23 cellular contexts compared by ENCODE assay signal in genomic region chr3:195870442-195870841, GRCh38. TPM values are rescaled to one million over a fixed set of nuclear protein-coding genes. Genes with fewer than 3 reads are reported as not detected.
DNase-seq lines count a peak whose midpoint lies in the region; ATAC-seq, FAIRE-seq and TF ChIP-seq lines count a peak whose summit lies in the region.
"Had no signal": no experiment of that assay in that cellular context is flagged by ENCODE, and none has a peak within 500 bp of the region (broad histone marks: within the 10 kb centered on the region; RNA-seq: fewer than 3 reads in every experiment).

No MANE protein-coding gene starts in this region.

- CTCF ChIA-PET in mammary epithelial cell (lab: Charles Lee; ENCODE audit: low non-redundant PET) = no interaction called here
- CTCF ChIA-PET in MCF 10A (lab: Yijun Ruan, JAX) = interaction anchor here (0.8 to 4.0 kb wide), 5 partner anchors 9 to 327 kb away, joined by 4 to 24 read pairs (median 5); no protein-coding TSS in a partner anchor

- no peak overlapping the region for H2AFZ ChIP-seq in mammary epithelial cell (ENCODE audit: low read depth, low read length)

- H3K36me3 ChIP-seq in mammary epithelial cell (ENCODE audit: insufficient read depth, low read length) (peaks cover 11% of the 10 kb centered on the region), SJCRH30 (peaks cover 12% of the 10 kb centered on the region)

- H3K4me1 ChIP-seq in mammary epithelial cell (ENCODE audit: insufficient read depth, low read length) (peaks cover 25% of the 10 kb centered on the region), SJCRH30 (no peaks in the 10 kb centered on the region)
- H3K4me1 ChIP-seq: body of pancreas, Peyer's patch had no signal

- no peaks in the 10 kb centered on the region for H3K4me1 Mint-ChIP-seq in MCF 10A (ENCODE audit: insufficient read depth, unreplicated experiment)
- H3K4me1 Mint-ChIP-seq: activated CD4-positive, alpha-beta memory T cell treated with anti-CD3 and anti-CD28 coated beads, Interleukin-2, amount 10 ng/mL, durations not matched to agents 7 days and 5 days; activated naive CD4-positive, alpha-beta T cell treated with anti-CD3 and anti-CD28 coated beads, Interleukin-2, amount 50 U/mL, for 24 hours had no signal

- H3K27ac ChIP-seq in mammary epithelial cell (ENCODE audit: insufficient read depth, low read depth, low read length) = peak overlapping the region; percentile 60
- H3K27ac ChIP-seq in SJCRH30 = peak overlapping the region; percentile 4; the same call in 1 of the 2 replicates
- H3K27ac ChIP-seq in caudate nucleus (ENCODE audit: low read depth, low read length) = no peak overlapping the region
- H3K27ac ChIP-seq: 22Rv1, body of pancreas, Peyer's patch had no signal

- H4K20me1 ChIP-seq in mammary epithelial cell (ENCODE audit: insufficient read depth, low read length) = no peaks in the 10 kb centered on the region

- H3K79me2 ChIP-seq in mammary epithelial cell (ENCODE audit: insufficient read depth, low read length) = peaks cover 29% of the 10 kb centered on the region

- no peaks in the 10 kb centered on the region for H3K9me3 ChIP-seq in mammary epithelial cell (replicated peaks; ENCODE audit: insufficient read depth, low read length)
- H3K9me3 ChIP-seq in SJCRH30 (replicated peaks) = no peaks in the 10 kb centered on the region
- H3K9me3 ChIP-seq: body of pancreas, Peyer's patch had no signal

- H3K9ac ChIP-seq in mammary epithelial cell (ENCODE audit: insufficient read depth, low read length) = no peak overlapping the region

- dilution Hi-C loops in mammary epithelial cell (cut with HindIII; ENCODE audit: low sequenced_read_pairs) = loop anchor here (5.0 kb wide), 1 partner anchor 52 kb away; no protein-coding TSS in a partner anchor

- no peaks in the 10 kb centered on the region for H3K27me3 Mint-ChIP-seq in MCF 10A (ENCODE audit: insufficient read depth, unreplicated experiment)
- H3K27me3 Mint-ChIP-seq: activated CD4-positive, alpha-beta memory T cell treated with anti-CD3 and anti-CD28 coated beads, Interleukin-2, amount 10 ng/mL, durations not matched to agents 7 days and 5 days; activated naive CD4-positive, alpha-beta T cell treated with anti-CD3 and anti-CD28 coated beads, Interleukin-2, amount 50 U/mL, for 24 hours; activated T-cell treated with anti-CD3 and anti-CD28 coated beads, Interleukin-2, amount 50 U/mL, for 24 hours; natural killer cell treated with Interleukin-12 subunit alpha and Interleukin-12 subunit beta and Interleukin-15 and Interleukin-18, amount 100 ng/mL, for 72 hours; progenitor cell of endocrine pancreas; stimulated activated memory B cell treated with anti-CD40 and anti-IgM and Interleukin-4, amounts not matched to agents 10 μg/mL and 1 μg/mL and 100 μg/mL, for 72 hours; type B pancreatic cell had no signal

- H3K4me2 ChIP-seq in mammary epithelial cell (ENCODE audit: insufficient read depth, low read depth, low read length) = peak overlapping the region; percentile 43

- H3K9me3 Mint-ChIP-seq in MCF 10A (ENCODE audit: unreplicated experiment) = no peaks in the 10 kb centered on the region
- H3K9me3 Mint-ChIP-seq: activated CD4-positive, alpha-beta memory T cell treated with anti-CD3 and anti-CD28 coated beads, Interleukin-2, amount 10 ng/mL, durations not matched to agents 7 days and 5 days; activated naive CD4-positive, alpha-beta T cell treated with anti-CD3 and anti-CD28 coated beads, Interleukin-2, amount 50 U/mL, for 24 hours; activated T-cell treated with anti-CD3 and anti-CD28 coated beads, Interleukin-2, amount 50 U/mL, for 24 hours; natural killer cell treated with Interleukin-12 subunit alpha and Interleukin-12 subunit beta and Interleukin-15 and Interleukin-18, amount 100 ng/mL, for 72 hours; stimulated activated memory B cell treated with anti-CD40 and anti-IgM and Interleukin-4, amounts not matched to agents 10 μg/mL and 1 μg/mL and 100 μg/mL, for 72 hours; type B pancreatic cell had no signal

- H3K36me3 Mint-ChIP-seq in MCF 10A (ENCODE audit: insufficient read depth, unreplicated experiment) = peaks cover 8% of the 10 kb centered on the region
- H3K36me3 Mint-ChIP-seq: activated naive CD4-positive, alpha-beta T cell treated with anti-CD3 and anti-CD28 coated beads, Interleukin-2, amount 50 U/mL, for 24 hours; natural killer cell treated with Interleukin-12 subunit alpha and Interleukin-12 subunit beta and Interleukin-15 and Interleukin-18, amount 100 ng/mL, for 72 hours; type B pancreatic cell had no signal

- DNase-seq in mammary epithelial cell (peak; percentile 67), MCF 10A (ENCODE audit: unreplicated experiment) (no peak), SJCRH30 (no peak), kidney glomerular epithelial cell (lab: John Stamatoyannopoulos, UW) (peak; percentile 31), urothelium cell line (ENCODE audit: low spot score) (peak; percentile 19), RKO (ENCODE audit: low spot score) (no peak), caudate nucleus (lab: John Stamatoyannopoulos, UW) (no peak)
- DNase-seq: activated CD4-positive, alpha-beta memory T cell treated with anti-CD3 and anti-CD28 coated beads, Interleukin-2, amount 10 ng/mL, durations not matched to agents 7 days and 5 days; activated T-cell treated with anti-CD3 and anti-CD28 coated beads, Interleukin-2, amount 50 U/mL, for 24 hours; body of pancreas; erythroblast; NCI-H1105; NCI-H774; Peyer's patch had no signal

- intact Hi-C loops in mammary epithelial cell (cut with micrococcal nuclease) (loop anchor here (2.0 kb wide), 2 partner anchors 24 to 44 kb away; no protein-coding TSS in a partner anchor), MCF 10A (cut with micrococcal nuclease) (no loop called here)

- H3K27ac Mint-ChIP-seq in MCF 10A (ENCODE audit: low read depth, unreplicated experiment) = no peak overlapping the region
- H3K27ac Mint-ChIP-seq: activated CD4-positive, alpha-beta memory T cell treated with anti-CD3 and anti-CD28 coated beads, Interleukin-2, amount 10 ng/mL, durations not matched to agents 7 days and 5 days; activated naive CD4-positive, alpha-beta T cell treated with anti-CD3 and anti-CD28 coated beads, Interleukin-2, amount 50 U/mL, for 24 hours; activated T-cell treated with anti-CD3 and anti-CD28 coated beads, Interleukin-2, amount 50 U/mL, for 24 hours; natural killer cell treated with Interleukin-12 subunit alpha and Interleukin-12 subunit beta and Interleukin-15 and Interleukin-18, amount 100 ng/mL, for 72 hours; progenitor cell of endocrine pancreas; stimulated activated memory B cell treated with anti-CD40 and anti-IgM and Interleukin-4, amounts not matched to agents 10 μg/mL and 1 μg/mL and 100 μg/mL, for 72 hours; type B pancreatic cell had no signal

- no TSS peak for BruUV-seq in mammary epithelial cell (replicated peaks; lab: Mats Ljungman, UMichigan)
- no TSS peak for BruUV-seq in MCF 10A (replicated peaks; lab: Mats Ljungman, UMichigan)

- no peak for FAIRE-seq in urothelium cell line (lab: Jason Lieb, UNC)
- FAIRE-seq: GM18507 had no signal

- in situ Hi-C loops in mammary epithelial cell (cut with MboI; ENCODE audit: low sequenced_read_pairs in 2 of 2) = no loop called here

- TF ChIP-seq CTCF in mammary epithelial cell (conservative IDR thresholded peaks at IDR 0.05 in 1 of 2, IDR thresholded peaks at IDR 0.05 in 1 of 2; ENCODE audit: extremely low read depth in 1 of 2, insufficient read depth in 1 of 2, low read depth in 1 of 2, low read length in 2 of 2) (no peak), MCF 10A (IDR thresholded peaks at IDR 0.05; ENCODE audit: unreplicated experiment) (no peak)

- WGBS in mammary epithelial cell (ENCODE audit: low coverage, missing lambda C conversion rate) = 93% methylated on average over 4 of the region's 7 CpGs

- H3K4me3 Mint-ChIP-seq in MCF 10A (ENCODE audit: unreplicated experiment) = no peak overlapping the region
- H3K4me3 Mint-ChIP-seq: activated CD4-positive, alpha-beta memory T cell treated with anti-CD3 and anti-CD28 coated beads, Interleukin-2, amount 10 ng/mL, durations not matched to agents 7 days and 5 days; activated naive CD4-positive, alpha-beta T cell treated with anti-CD3 and anti-CD28 coated beads, Interleukin-2, amount 50 U/mL, for 24 hours; activated T-cell treated with anti-CD3 and anti-CD28 coated beads, Interleukin-2, amount 50 U/mL, for 24 hours; natural killer cell treated with Interleukin-12 subunit alpha and Interleukin-12 subunit beta and Interleukin-15 and Interleukin-18, amount 100 ng/mL, for 72 hours; stimulated activated memory B cell treated with anti-CD40 and anti-IgM and Interleukin-4, amounts not matched to agents 10 μg/mL and 1 μg/mL and 100 μg/mL, for 72 hours; type B pancreatic cell had no signal

- no peak for ATAC-seq in GM19463 (IDR thresholded peaks at IDR 0.05; ENCODE audit: unreplicated experiment)
- ATAC-seq: body of pancreas; natural killer cell treated with Interleukin-12 subunit alpha and Interleukin-12 subunit beta and Interleukin-15 and Interleukin-18, amount 100 ng/mL, for 72 hours; stimulated activated memory B cell treated with anti-CD40 and anti-IgM and Interleukin-4, amounts not matched to agents 10 μg/mL and 1 μg/mL and 100 μg/mL, for 72 hours had no signal

- POLR2A ChIA-PET in MCF 10A (lab: Yijun Ruan, JAX) = interaction anchor here (1.3 kb wide), 1 partner anchor 41 kb away, joined by 5 read pairs; no protein-coding TSS in a partner anchor

- H3K4me3 ChIP-seq in mammary epithelial cell (replicated peaks in 1 of 3; ENCODE audit: insufficient read depth in 1 of 3, low read depth in 2 of 3, low read length in 3 of 3) (no peak overlapping the region), SJCRH30 (no peak overlapping the region)
- H3K4me3 ChIP-seq: body of pancreas, Peyer's patch had no signal

- H3K27me3 ChIP-seq in mammary epithelial cell (ENCODE audit: insufficient read depth, low read length) = no peaks in the 10 kb centered on the region
- H3K27me3 ChIP-seq in SJCRH30 = no peaks in the 10 kb centered on the region
- H3K27me3 ChIP-seq: body of pancreas, Peyer's patch had no signal

RNA-seq across cellular contexts. Expression of gene TNK2, which starts 37.9 kb away (rescaled TPM):
- total RNA-seq in mammary epithelial cell (100 to 1,000 TPM in 1 of 2 donors, 10 to 100 TPM in 1; 20.5 to 107 TPM), MCF 10A (2022) (56.1 and 75.8 TPM in 2 replicates)
- polyA plus RNA-seq in mammary epithelial cell = 24.2 TPM
- polyA minus RNA-seq in mammary epithelial cell = 44.0 TPM
- 17.4 and 21.8 TPM in 2 replicates for total RNA-seq in SJCRH30 (2014; rRNA removed; shearing (Covaris generic))

RNA-seq across cellular contexts. Expression of gene MUC4, which starts 58.7 kb away (rescaled TPM):
- total RNA-seq in mammary epithelial cell = not detected
- not detected for polyA plus RNA-seq in mammary epithelial cell
- not detected for polyA minus RNA-seq in mammary epithelial cell
- total RNA-seq in MCF 10A (2022) = not detected in 2 replicates
- 1.1 and 1.5 TPM in 2 replicates for total RNA-seq in SJCRH30 (2014; rRNA removed; shearing (Covaris generic))
- total RNA-seq: body of pancreas, lung microvascular endothelial cell had no signal

Comparison
In these comparisons a context has a peak if more than half of its experiments do, and no peak if none do; other contexts are left out.
1. DNase-seq: peak in mammary epithelial cell (single experiment), kidney glomerular epithelial cell (single experiment) and urothelium cell line (single experiment); none in MCF 10A (single experiment), SJCRH30 (0 of 2), RKO (single experiment) and caudate nucleus (0 of 61).